10 cellular contexts compared by ENCODE assay signal in genomic region chr11:1335264-1335810, GRCh38. TPM values are rescaled to one million over a fixed set of nuclear protein-coding genes. Genes with fewer than 3 reads are reported as not detected.
DNase-seq lines count a peak whose midpoint lies in the region; ATAC-seq and TF ChIP-seq lines count a peak whose summit lies in the region.
"Had no signal": no experiment of that assay in that cellular context is flagged by ENCODE, and none has a peak within 500 bp of the region (broad histone marks: within the 10 kb centered on the region; RNA-seq: fewer than 3 reads in every experiment).

No MANE protein-coding gene starts in this region.

- no peak overlapping the region for H3K9ac ChIP-seq in skeletal muscle satellite cell (ENCODE audit: low read depth, low read length)

- H3K9me3 ChIP-seq in gastroesophageal sphincter: no peaks in the 10 kb centered on the region
- no peaks in the 10 kb centered on the region for H3K9me3 ChIP-seq in skeletal muscle satellite cell (replicated peaks; ENCODE audit: low read length)
- H3K9me3 ChIP-seq: colonic mucosa had no signal

- H3K36me3 ChIP-seq in gastroesophageal sphincter (no peaks in the 10 kb centered on the region), skeletal muscle satellite cell (ENCODE audit: insufficient read depth, low read length) (no peaks in the 10 kb centered on the region)
- H3K36me3 ChIP-seq: colonic mucosa had no signal

- H3K27ac Mint-ChIP-seq in HFFc6 (peak overlapping the region; percentile 29; the same call in 1 of the 2 replicates), activated B cell treated with CpG ODN at 0.5 μM for 24 hours (peak overlapping the region; percentile 53)

- intact Hi-C loops in activated B cell treated with CpG ODN at 0.5 μM for 24 hours (cut with micrococcal nuclease): loop anchor here (1.0 kb wide), 1 partner anchor 24 kb away; no protein-coding TSS in a partner anchor

- 48 to 70% methylated on average over 2 of the region's 10 CpGs for WGBS in gastroesophageal sphincter (ENCODE audit: low coverage in 1 of 2), 2 donors

- H3K4me3 Mint-ChIP-seq in HFFc6 (peak overlapping the region; percentile 68), activated B cell treated with CpG ODN at 0.5 μM for 24 hours (peak overlapping the region; percentile 82)

- DNase-seq in HFFc6 (no peak), activated B cell treated with CpG ODN at 0.5 μM for 24 hours (no peak), SHP77 (lab: John Stamatoyannopoulos, UW) (no peak)
- DNase-seq: NCI-H2227 treated with DMSO at 0.1 percent for 48 hours had no signal

- POLR2A ChIA-PET in activated B cell treated with CpG ODN at 0.5 μM for 24 hours (lab: Charles Lee): interaction anchor here (0.6 to 1.8 kb wide), 6 partner anchors 15 to 430 kb away, joined by 3 to 17 read pairs (median 3); partner anchors contain the start of gene TOLLIP

- CTCF ChIA-PET in activated B cell treated with CpG ODN at 0.5 μM for 24 hours (lab: Charles Lee): no interaction called here

- H3K4me3 ChIP-seq in gastroesophageal sphincter: peak overlapping the region in 1 of 2 donors; percentile 63
- peak overlapping the region; percentile 42 for H3K4me3 ChIP-seq in skeletal muscle satellite cell (ENCODE audit: low read length)

- H3K27me3 ChIP-seq in gastroesophageal sphincter (no peaks in the 10 kb centered on the region), skeletal muscle satellite cell (ENCODE audit: control insufficient read depth, insufficient read depth, low read length) (peaks cover 41% of the 10 kb centered on the region)
- H3K27me3 ChIP-seq: colonic mucosa had no signal

- H3K9me3 Mint-ChIP-seq in HFFc6: peaks cover 5% of the 10 kb centered on the region
- H3K9me3 Mint-ChIP-seq in activated B cell treated with CpG ODN at 0.5 μM for 24 hours: peaks cover 6% of the 10 kb centered on the region

- ATAC-seq in activated B cell treated with CpG ODN at 0.5 μM for 24 hours (ENCODE audit: low read depth) (no peak), gastroesophageal sphincter (no peak), GM18520 (IDR thresholded peaks at IDR 0.05; ENCODE audit: unreplicated experiment) (no peak), HG02623 (IDR thresholded peaks at IDR 0.05; ENCODE audit: unreplicated experiment) (no peak), GM21619 (IDR thresholded peaks at IDR 0.05; ENCODE audit: unreplicated experiment) (no peak)

- TF ChIP-seq CTCF in HFFc6 (IDR thresholded peaks at IDR 0.05): no peak
- no peak for TF ChIP-seq CTCF in activated B cell treated with CpG ODN at 0.5 μM for 24 hours (IDR thresholded peaks at IDR 0.05)
- TF ChIP-seq CTCF in gastroesophageal sphincter (IDR thresholded peaks at IDR 0.05): no peak

- TF ChIP-seq POLR2A in gastroesophageal sphincter (IDR thresholded peaks at IDR 0.05): no peak

- peak overlapping the region in 3 of 4 donors; percentile 30 to 90 (median 87) for H3K27ac ChIP-seq in gastroesophageal sphincter
- H3K27ac ChIP-seq: colonic mucosa had no signal

- H3K36me3 Mint-ChIP-seq in HFFc6 (ENCODE audit: low read depth): peaks cover 5% of the 10 kb centered on the region; the same call in 1 of the 2 replicates
- H3K36me3 Mint-ChIP-seq in activated B cell treated with CpG ODN at 0.5 μM for 24 hours (ENCODE audit: low read depth): peaks cover 6% of the 10 kb centered on the region

- peaks cover 6 to 26% (median 6%) of the 10 kb centered on the region in 3 donors for H3K4me1 ChIP-seq in gastroesophageal sphincter
- peaks cover 12% of the 10 kb centered on the region for H3K4me1 ChIP-seq in skeletal muscle satellite cell (ENCODE audit: control insufficient read depth, insufficient read depth, low read length)

- H3K4me1 Mint-ChIP-seq in HFFc6 (ENCODE audit: low read depth) (peaks cover 6% of the 10 kb centered on the region), activated B cell treated with CpG ODN at 0.5 μM for 24 hours (peaks cover 18% of the 10 kb centered on the region)

- H3K27me3 Mint-ChIP-seq in HFFc6 (ENCODE audit: insufficient read depth) (peaks cover 16% of the 10 kb centered on the region), activated B cell treated with CpG ODN at 0.5 μM for 24 hours (peaks cover 2% of the 10 kb centered on the region)

- TF ChIP-seq EP300 in gastroesophageal sphincter (IDR thresholded peaks at IDR 0.05): no peak

- H3K4me2 ChIP-seq in skeletal muscle satellite cell (ENCODE audit: low read length): peak overlapping the region; percentile 78

RNA-seq across cellular contexts. Expression of gene TOLLIP, which starts 25.9 kb away (rescaled TPM):
- total RNA-seq in HFFc6 (2021; fragmentation: NEBNext Ultra II Directional; extraction: Animal tissue kit (Norgen Biotek cat#: 25700)): 10 to 100 TPM; 41.4 to 53.6 (median 49.0) TPM
- total RNA-seq in activated B cell treated with CpG ODN at 0.5 μM for 24 hours (40.5 and 46.4 TPM in 2 replicates), gastroesophageal sphincter (10 to 100 TPM; 42.3 to 70.6 (median 49.1) TPM)
- 24.5 and 27.4 TPM in 2 replicates for total RNA-seq in skeletal muscle satellite cell (2012; rRNA removed)

RNA-seq across cellular contexts. Expression of gene BRSK2, which starts 54.4 kb away (rescaled TPM):
- under 1 TPM in 5 of 6 experiments, not detected in 1; 0.14 to 0.99 (median 0.47) TPM for total RNA-seq in HFFc6 (2021; fragmentation: NEBNext Ultra II Directional; extraction: Animal tissue kit (Norgen Biotek cat#: 25700))
- total RNA-seq in activated B cell treated with CpG ODN at 0.5 μM for 24 hours: 0.11 and 0.37 TPM in 2 replicates
- total RNA-seq in gastroesophageal sphincter: 1 to 10 TPM; 1.4 to 8.6 (median 2.0) TPM
- not detected in 2 replicates for total RNA-seq in skeletal muscle satellite cell (2012; rRNA removed)
